26 cellular contexts compared by ENCODE assay signal in the genomic region with DNA sequence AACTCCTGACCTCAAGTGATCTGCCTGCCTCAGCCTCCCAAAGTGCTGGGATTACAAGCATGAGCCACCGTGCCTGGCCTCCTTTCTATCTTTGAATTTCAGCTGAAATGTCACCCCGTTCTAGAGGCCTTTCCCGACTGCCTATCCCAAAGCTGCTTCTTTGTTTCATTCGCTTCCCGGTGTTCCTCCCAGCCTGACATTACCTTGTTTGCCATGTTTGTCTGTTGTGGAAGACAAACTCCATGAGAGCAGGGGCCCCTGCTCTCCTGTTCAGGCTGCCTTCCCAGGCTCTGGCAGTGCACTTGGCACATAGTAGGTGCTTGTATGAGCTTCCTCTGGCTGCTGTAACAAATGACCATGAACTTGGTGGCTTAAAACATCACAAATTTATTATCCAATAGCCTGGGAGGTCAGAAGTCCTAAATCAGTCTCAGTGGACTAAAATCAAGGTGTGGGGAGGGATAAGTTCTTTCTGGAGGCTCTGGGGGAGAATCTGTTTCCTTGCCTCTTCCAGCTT. TPM values are rescaled to one million over a fixed set of nuclear protein-coding genes. Genes with fewer than 3 reads are reported as not detected.
"Had no signal": no experiment of that assay in that cellular context is flagged by ENCODE, and none has a peak within 500 bp of the region (broad histone marks: within the 10 kb centered on the region; RNA-seq: fewer than 3 reads in every experiment).

No MANE protein-coding gene starts in this region.

- H3K27me3 ChIP-seq: gastroesophageal sphincter, pancreas, suprapubic skin, thyroid gland, upper lobe of left lung, uterus had no signal

- H3K4me1 ChIP-seq: gastroesophageal sphincter, pancreas, prostate gland, thyroid gland, upper lobe of left lung, uterus had no signal

- H3K4me3 ChIP-seq: esophagus squamous epithelium, gastroesophageal sphincter, mucosa of descending colon, pancreas, prostate gland, spleen, suprapubic skin, thyroid gland, upper lobe of left lung, uterus had no signal

- H3K36me3 ChIP-seq: esophagus squamous epithelium, gastroesophageal sphincter, pancreas, prostate gland, spleen, suprapubic skin, thyroid gland, upper lobe of left lung, uterus had no signal

- DNase-seq: dermis blood vessel endothelial cell; esophagus squamous epithelium; foreskin fibroblast; hippocampal formation; kidney glomerular epithelial cell; mammary epithelial cell; mucosa of descending colon; naive thymus-derived CD8-positive, alpha-beta T cell; nucleus accumbens; pancreas; spleen; stimulated activated CD4-positive, alpha-beta T cell treated with anti-CD3 and anti-CD28 coated beads, Interleukin-15, amount 100 ng/mL, for 24 hours; stimulated activated CD4-positive, alpha-beta T cell treated with anti-CD3 and anti-CD28 coated beads, Interleukin-1b, Interleukin-23, amount 100 ng/mL, for 48 hours; stimulated activated CD4-positive, alpha-beta T cell treated with anti-CD3 and anti-CD28 coated beads, Interleukin-4, amount 100 ng/mL, for 24 hours; stimulated activated naive CD4-positive, alpha-beta T cell treated with Interleukin-2 at 50 U/mL for 16 hours; thyroid gland; upper lobe of left lung; uterus had no signal

- ATAC-seq: gastroesophageal sphincter; mucosa of descending colon; naive thymus-derived CD8-positive, alpha-beta T cell; pancreas; sciatic nerve had no signal

- H3K9me3 Mint-ChIP-seq: naive thymus-derived CD8-positive, alpha-beta T cell; neural crest cell had no signal

- H3K9me3 ChIP-seq: esophagus squamous epithelium, gastroesophageal sphincter, mucosa of descending colon, pancreas, prostate gland, spleen, suprapubic skin, thyroid gland, upper lobe of left lung, uterus had no signal

- H3K4me1 Mint-ChIP-seq: neural crest cell had no signal

- H3K36me3 Mint-ChIP-seq: naive thymus-derived CD8-positive, alpha-beta T cell had no signal

- H3K4me3 Mint-ChIP-seq: naive thymus-derived CD8-positive, alpha-beta T cell; neural crest cell had no signal

- H3K27ac ChIP-seq: esophagus squamous epithelium, gastroesophageal sphincter, pancreas, prostate gland, spleen, suprapubic skin, thyroid gland, upper lobe of left lung, uterus had no signal

RNA-seq across cellular contexts. Expression of a gene that starts 2.6 kb away (rescaled TPM):
- total RNA-seq: dermis blood vessel endothelial cell, epithelial cell of proximal tubule, gastroesophageal sphincter, neural crest cell, renal cortical epithelial cell, skeletal muscle tissue, thyroid gland, uterus had no signal
- polyA plus RNA-seq: naive thymus-derived CD8-positive, alpha-beta T cell had no signal

RNA-seq across cellular contexts. Expression of a gene that starts 16.3 kb away (rescaled TPM):
- total RNA-seq: naive thymus-derived CD8-positive, alpha-beta T cell had no signal
- polyA plus RNA-seq: naive thymus-derived CD8-positive, alpha-beta T cell had no signal

RNA-seq across cellular contexts. Expression of a gene that starts 48.6 kb away (rescaled TPM):
- total RNA-seq: dermis blood vessel endothelial cell; epithelial cell of proximal tubule; gastroesophageal sphincter; mammary epithelial cell; mucosa of descending colon; naive thymus-derived CD8-positive, alpha-beta T cell; neural crest cell; prostate gland; renal cortical epithelial cell; sciatic nerve; skeletal muscle tissue; thyroid gland; uterus had no signal
- polyA plus RNA-seq: mammary epithelial cell; naive thymus-derived CD8-positive, alpha-beta T cell; pancreas had no signal
